Comparison of ENCODE assay signal across 14 cellular contexts in the genomic region with DNA sequence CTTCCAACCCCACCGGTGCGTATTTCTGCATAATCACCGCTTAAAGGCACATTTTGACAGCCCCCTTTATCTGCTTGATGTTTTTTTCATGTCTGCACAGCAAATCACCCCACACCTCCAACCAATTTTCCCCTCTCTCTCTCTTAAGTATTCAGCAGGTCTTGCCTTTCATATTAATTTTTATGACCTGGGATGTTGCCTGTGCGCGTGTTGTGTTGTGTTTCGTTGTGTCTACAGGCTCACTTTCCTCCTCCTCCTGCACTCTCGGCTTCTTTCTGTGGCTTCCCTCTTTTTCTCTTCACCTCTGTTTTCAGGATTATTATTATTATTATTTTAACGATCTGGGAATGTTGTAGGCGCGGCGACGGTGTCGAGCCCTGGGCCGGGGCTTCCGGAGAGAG. TPM values are rescaled to one million over a fixed set of nuclear protein-coding genes. Genes with fewer than 3 reads are reported as not detected.
A peak's percentile ranks its signal among the peaks of the same experiment; 100 is the strongest.
DNase-seq lines count a peak whose midpoint lies in the region; ATAC-seq and TF ChIP-seq lines count a peak whose summit lies in the region.
"Had no signal": no experiment of that assay in that cellular context is flagged by ENCODE, and none has a peak within 500 bp of the region (broad histone marks: within the 10 kb centered on the region; RNA-seq: fewer than 3 reads in every experiment).

No MANE protein-coding gene starts in this region.

- H3K4me1 Mint-ChIP-seq in T-cell = peaks cover 21 to 22% (median 21%) of the 10 kb centered on the region in 3 donors
- peaks cover 22% of the 10 kb centered on the region for H3K4me1 Mint-ChIP-seq in glutamatergic neuron (ENCODE audit: low read depth, unreplicated experiment)
- H3K4me1 Mint-ChIP-seq in osteocyte (ENCODE audit: unreplicated experiment) = peaks cover 31% of the 10 kb centered on the region

- H3K79me2 ChIP-seq in OCI-LY7 (ENCODE audit: insufficient read depth, low read depth, low read length) = no peaks in the 10 kb centered on the region

- H3K4me2 ChIP-seq in OCI-LY7 (ENCODE audit: low read length) = no peak overlapping the region

- no peak overlapping the region for H3K4me3 ChIP-seq in OCI-LY7 (ENCODE audit: low read depth, low read length, poor library complexity, severe bottlenecking)

- no peak overlapping the region for H2AFZ ChIP-seq in OCI-LY7 (ENCODE audit: low read length)

- no peak overlapping the region for H3K27ac ChIP-seq in OCI-LY7 (ENCODE audit: low read depth, low read length, poor library complexity, severe bottlenecking)
- H3K27ac ChIP-seq: neutrophil, skin epidermis, tibial artery had no signal

- H3K9me3 Mint-ChIP-seq in T-cell = peaks cover 0 to 10% (median 4%) of the 10 kb centered on the region in 3 donors
- peaks cover 25% of the 10 kb centered on the region for H3K9me3 Mint-ChIP-seq in glutamatergic neuron (ENCODE audit: unreplicated experiment)
- H3K9me3 Mint-ChIP-seq in osteocyte (ENCODE audit: unreplicated experiment) = peaks cover 10% of the 10 kb centered on the region

- H3K4me3 Mint-ChIP-seq in T-cell = peak overlapping the region in 2 of 3 donors; percentile 35 to 69
- peak overlapping the region; percentile 84 for H3K4me3 Mint-ChIP-seq in glutamatergic neuron (ENCODE audit: unreplicated experiment)
- peak overlapping the region; percentile 66 for H3K4me3 Mint-ChIP-seq in osteocyte (ENCODE audit: unreplicated experiment)

- no peaks in the 10 kb centered on the region for H3K9me2 ChIP-seq in OCI-LY7 (ENCODE audit: insufficient read depth, low read length)

- no peak for ATAC-seq in T-cell (replicated peaks in 1 of 4)
- ATAC-seq in HG03108 (IDR thresholded peaks at IDR 0.05; ENCODE audit: unreplicated experiment) = no peak

- no peaks in the 10 kb centered on the region for H3K36me3 ChIP-seq in OCI-LY7 (ENCODE audit: insufficient read depth, low read length)
- H3K36me3 ChIP-seq: neutrophil, tibial artery had no signal

- DNase-seq in NCI-H1417 (lab: John Stamatoyannopoulos, UW) (peak in 2 of 3 experiments; percentile 61 to 76), NCI-H1417 treated with DMSO at 0.1 percent for 48 hours (lab: John Stamatoyannopoulos, UW) (no peak), T-cell (no peak), glutamatergic neuron (no peak), osteocyte (ENCODE audit: extremely low spot score, unreplicated experiment) (no peak), OCI-LY7 (ENCODE audit: low spot score) (no peak), cortex of kidney (lab: John Stamatoyannopoulos, UW) (no peak)
- DNase-seq: activated naive CD4-positive, alpha-beta T cell treated with anti-CD3 and anti-CD28 coated beads, Interleukin-2, amount 50 U/mL, for 16 hours; GDM1; tibial artery had no signal

- intact Hi-C loops in OCI-LY7 (cut with micrococcal nuclease; ENCODE audit: unreplicated experiment) = no loop called here

- TF ChIP-seq CTCF in glutamatergic neuron (IDR thresholded peaks at IDR 0.05; ENCODE audit: partially characterized antibody, unreplicated experiment) = no peak
- no peak for TF ChIP-seq CTCF in osteocyte (IDR thresholded peaks at IDR 0.05)
- no peak for TF ChIP-seq CTCF in OCI-LY7 (conservative IDR thresholded peaks at IDR 0.05; ENCODE audit: low read length)

- H3K9me3 ChIP-seq in OCI-LY7 (ENCODE audit: low read length) = no peaks in the 10 kb centered on the region
- H3K9me3 ChIP-seq: neutrophil, tibial artery had no signal

- no peaks in the 10 kb centered on the region for H3K4me1 ChIP-seq in OCI-LY7 (ENCODE audit: insufficient read depth, low read length, poor library complexity, severe bottlenecking)

- BruUV-seq in OCI-LY7 (replicated peaks; lab: Mats Ljungman, UMichigan) = no TSS peak

- no peaks in the 10 kb centered on the region for H4K20me1 ChIP-seq in OCI-LY7 (ENCODE audit: insufficient read depth, low read length)

- CTCF ChIA-PET in T-cell (lab: Charles Lee) = interaction anchor here in 1 of 2 donors (0.6 kb wide), 1 partner anchor 296 kb away, joined by 3 read pairs; no protein-coding TSS in a partner anchor
- CTCF ChIA-PET in OCI-LY7 (lab: Charles Lee; ENCODE audit: unreplicated experiment) = no interaction called here

- H3K36me3 Mint-ChIP-seq in T-cell (peaks cover 3% of the 10 kb centered on the region), glutamatergic neuron (ENCODE audit: unreplicated experiment) (peaks cover 5% of the 10 kb centered on the region), osteocyte (ENCODE audit: unreplicated experiment) (peaks cover 2% of the 10 kb centered on the region)

- POLR2A ChIA-PET in T-cell (lab: Charles Lee) (no interaction called here), OCI-LY7 (lab: Charles Lee) (no interaction called here)

- H3K27ac Mint-ChIP-seq in T-cell (no peak overlapping the region), glutamatergic neuron (ENCODE audit: unreplicated experiment) (peak overlapping the region; percentile 7), osteocyte (ENCODE audit: unreplicated experiment) (no peak overlapping the region)

- peaks cover 74 to 80% of the 10 kb centered on the region in 2 donors for H3K27me3 Mint-ChIP-seq in T-cell
- peaks cover 54% of the 10 kb centered on the region for H3K27me3 Mint-ChIP-seq in glutamatergic neuron (ENCODE audit: unreplicated experiment)
- peaks cover 85% of the 10 kb centered on the region for H3K27me3 Mint-ChIP-seq in osteocyte (ENCODE audit: unreplicated experiment)

RNA-seq across cellular contexts. Expression of a gene that starts 0.7 kb away (rescaled TPM):
- total RNA-seq in T-cell (not detected), glutamatergic neuron (ENCODE audit: unreplicated experiment) (1.8 TPM), osteocyte (not detected in 2 replicates), OCI-LY7 (2022) (not detected in 2 replicates)
- total RNA-seq in OCI-LY7 (2014; rRNA removed; shearing (Covaris generic)) = not detected in 2 replicates
- total RNA-seq: SK-MEL-5 had no signal

Comparison
In these comparisons a context has a peak if more than half of its experiments do, and no peak if none do; other contexts are left out.
1. DNase-seq: peak in NCI-H1417 (2 of 3); none in NCI-H1417 treated with DMSO at 0.1 percent for 48 hours (single experiment), T-cell (0 of 34), glutamatergic neuron (single experiment), osteocyte (single experiment), OCI-LY7 (single experiment) and cortex of kidney (single experiment).
2. Peak in every context shown above with its lines, with median percentiles within 50 percentile points of each other: H3K4me3 Mint-ChIP-seq.